In the genomic region with DNA sequence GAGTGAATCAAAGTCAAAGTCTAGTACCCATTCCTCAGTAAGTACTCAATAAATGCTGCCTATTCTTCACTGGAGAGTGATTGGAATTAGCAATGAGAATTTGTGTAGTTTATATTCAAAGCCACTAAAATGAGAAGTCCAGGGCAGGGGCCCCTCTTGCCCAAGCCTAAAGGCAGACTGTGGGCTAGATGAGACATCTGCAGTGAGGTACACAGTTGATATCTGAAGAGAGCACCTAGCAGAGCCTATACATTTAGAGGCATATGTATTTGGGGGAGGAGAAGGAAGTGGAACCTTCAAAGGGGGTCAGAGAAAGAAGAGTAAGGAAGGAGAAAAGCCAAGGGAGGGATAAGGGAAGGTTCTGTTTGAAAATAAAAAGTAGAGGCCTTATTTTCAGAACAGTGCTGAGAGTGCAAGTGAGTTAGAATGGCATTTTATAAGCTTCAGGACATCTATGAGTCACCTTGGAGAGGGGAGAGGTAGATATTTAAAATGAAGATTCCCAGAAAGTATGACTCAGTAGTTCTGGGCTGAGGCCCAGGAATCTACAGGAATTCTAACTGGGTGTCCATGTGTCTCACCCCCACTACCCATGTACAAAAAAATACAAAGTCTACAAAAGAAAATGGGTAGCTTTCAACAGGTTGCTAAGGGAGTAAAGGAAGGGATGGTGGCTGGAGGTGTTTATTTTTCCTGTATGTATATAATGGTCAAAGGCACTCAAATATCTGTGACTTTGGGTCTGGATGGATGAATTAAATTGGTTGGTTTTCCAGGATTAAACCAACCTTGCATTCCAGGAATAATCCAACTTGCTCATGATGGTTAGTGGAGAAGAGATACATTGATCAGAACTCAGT, we compare ENCODE assay signal across 16 cellular contexts.
A peak's percentile ranks its signal among the peaks of the same experiment; 100 is the strongest.
DNase-seq lines count a peak whose midpoint lies in the region; ATAC-seq and TF ChIP-seq lines count a peak whose summit lies in the region.
"Had no signal": no experiment of that assay in that cellular context is flagged by ENCODE, and none has a peak within 500 bp of the region (broad histone marks: within the 10 kb centered on the region; RNA-seq: fewer than 3 reads in every experiment).

No MANE protein-coding gene starts in this region.

- H3K4me3 ChIP-seq in HFF-Myc (replicated peaks; ENCODE audit: low read depth, low read length): no peak overlapping the region
- no peak overlapping the region for H3K4me3 ChIP-seq in adrenal gland
- H3K4me3 ChIP-seq in hepatocyte: no peak overlapping the region

- no peak for ATAC-seq in GM18502 (IDR thresholded peaks at IDR 0.05; ENCODE audit: poor library complexity, unreplicated experiment)
- ATAC-seq: effector memory CD8-positive, alpha-beta T cell; stimulated activated memory B cell treated with anti-CD40 and anti-IgM and Interleukin-4, amounts not matched to agents 10 μg/mL and 1 μg/mL and 100 μg/mL, for 72 hours had no signal

- H3K36me3 ChIP-seq in adrenal gland (replicated peaks in 1 of 2) (no peaks in the 10 kb centered on the region), hepatocyte (replicated peaks; ENCODE audit: insufficient read depth, low read depth) (no peaks in the 10 kb centered on the region)

- H4K20me1 ChIP-seq in hepatocyte (ENCODE audit: insufficient read depth, poor library complexity, severe bottlenecking): no peaks in the 10 kb centered on the region

- H2AFZ ChIP-seq in hepatocyte: no peak overlapping the region

- H3K27me3 ChIP-seq in adrenal gland: no peaks in the 10 kb centered on the region
- H3K27me3 ChIP-seq in hepatocyte: no peaks in the 10 kb centered on the region

- H3K9me3 ChIP-seq in adrenal gland (replicated peaks in 1 of 3) (peaks cover 0 to 6% (median 5%) of the 10 kb centered on the region in 3 donors), hepatocyte (ENCODE audit: low read depth) (peaks cover 7% of the 10 kb centered on the region)

- intact Hi-C loops in adrenal gland (cut with DNase I): no loop called here

- DNase-seq in ACHN: peak; percentile 57
- DNase-seq in HFF-Myc (ENCODE audit: extremely low read depth, low read depth): peak; percentile 46
- DNase-seq in adrenal gland: peak in 4 of 7 donors; percentile 18 to 56 (median 34)
- peak; percentile 17 for DNase-seq in fibroblast of the conjunctiva (ENCODE audit: low read depth)
- no peak for DNase-seq in activated naive CD4-positive, alpha-beta T cell treated with anti-CD3 and anti-CD28 coated beads, Interleukin-2, amount 50 U/mL, for 16 hours
- DNase-seq in HuH-7 (ENCODE audit: low spot score): no peak
- DNase-seq in hepatocyte (ENCODE audit: low spot score): no peak
- DNase-seq: activated B cell treated with CpG ODN at 0.5 μM for 24 hours; C1 segment of cervical spinal cord; effector memory CD8-positive, alpha-beta T cell; NCI-H1436 treated with DMSO at 0.1 percent for 48 hours; NCI-H69; SHP77 treated with DMSO at 0.1 percent for 48 hours; stimulated activated CD4-positive, alpha-beta T cell treated with anti-CD3 and anti-CD28 coated beads, Interleukin-2, amount 100 ng/mL, for 48 hours had no signal

- TF ChIP-seq CTCF in HFF-Myc (IDR thresholded peaks at IDR 0.05; ENCODE audit: low read depth, low read length, missing control alignments): no peak
- no peak for TF ChIP-seq CTCF in adrenal gland (IDR thresholded peaks at IDR 0.05)
- TF ChIP-seq CTCF in hepatocyte (IDR thresholded peaks at IDR 0.05; ENCODE audit: poor library complexity): no peak

- H3K4me2 ChIP-seq in hepatocyte: no peak overlapping the region

- H3K4me1 ChIP-seq in adrenal gland (replicated peaks in 1 of 2) (no peaks in the 10 kb centered on the region), hepatocyte (ENCODE audit: insufficient read depth) (no peaks in the 10 kb centered on the region)

- H3K79me2 ChIP-seq in hepatocyte: no peaks in the 10 kb centered on the region

- no peaks in the 10 kb centered on the region for H3K9me2 ChIP-seq in hepatocyte (replicated peaks; ENCODE audit: insufficient read depth)

- TF ChIP-seq POLR2A in adrenal gland (IDR thresholded peaks at IDR 0.05): no peak

- in situ Hi-C loops in ACHN (cut with HindIII; ENCODE audit: low pct_ligation_motif_present, low pct_unique_long_range_greater_than_20kb, low sequenced_read_pairs): no loop called here

- H3K27ac ChIP-seq in adrenal gland (peak overlapping the region in 1 of 5 donors; percentile 44), hepatocyte (no peak overlapping the region)

Comparison
In these comparisons a context has a peak if more than half of its experiments do, and no peak if none do; other contexts are left out.
1. DNase-seq: peak in ACHN (single experiment), HFF-Myc (single experiment), adrenal gland (4 of 7) and fibroblast of the conjunctiva (single experiment); none in activated naive CD4-positive, alpha-beta T cell treated with anti-CD3 and anti-CD28 coated beads, Interleukin-2, amount 50 U/mL, for 16 hours (single experiment), HuH-7 (single experiment) and hepatocyte (single experiment).